ENCODE assay signal across 24 cellular contexts in the genomic region with DNA sequence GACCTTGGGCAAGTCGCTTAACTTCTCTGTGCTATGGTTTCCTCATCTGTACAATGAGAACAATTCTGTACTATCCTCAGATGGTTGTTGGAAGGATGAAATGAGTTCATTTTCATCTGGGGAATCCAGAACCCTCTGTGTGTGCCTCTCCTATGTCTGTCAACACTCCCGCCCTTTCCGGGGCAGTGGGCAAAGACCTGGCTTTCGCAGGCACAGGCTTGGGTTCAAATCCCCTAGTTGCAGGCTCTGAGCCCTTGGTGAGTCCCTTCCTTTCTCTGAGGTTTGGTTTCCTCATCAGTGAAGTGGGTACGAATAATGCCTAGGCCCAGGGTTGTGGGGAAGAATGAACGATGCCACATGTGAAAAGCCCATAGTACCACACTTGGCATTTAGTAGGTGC. TPM values are rescaled to one million over a fixed set of nuclear protein-coding genes. Genes with fewer than 3 reads are reported as not detected.
DNase-seq lines count a peak whose midpoint lies in the region; ATAC-seq, FAIRE-seq and TF ChIP-seq lines count a peak whose summit lies in the region.
"Had no signal": no experiment of that assay in that cellular context is flagged by ENCODE, and none has a peak within 500 bp of the region (broad histone marks: within the 10 kb centered on the region; RNA-seq: fewer than 3 reads in every experiment).

No MANE protein-coding gene starts in this region.

- 37% methylated on average over 6 of the region's 6 CpGs for WGBS in K562 (ENCODE audit: insufficient coverage, low coverage, missing lambda C conversion rate)
- 89 to 93% methylated on average over 6 of the region's 6 CpGs for WGBS in sigmoid colon, 2 donors

- no peaks in the 10 kb centered on the region for H3K4me1 Mint-ChIP-seq in activated naive CD4-positive, alpha-beta T cell treated with anti-CD3 and anti-CD28 coated beads for 36 hours (ENCODE audit: low read depth)
- H3K4me1 Mint-ChIP-seq in neural progenitor cell, result peaks cover 4% of the 10 kb centered on the region
- H3K4me1 Mint-ChIP-seq: CD14-positive monocyte had no signal

- TF ChIP-seq POLR2A in K562 (conservative IDR thresholded peaks at IDR 0.05) (no peak), sigmoid colon (IDR thresholded peaks at IDR 0.05) (no peak)

- TF ChIP-seq RAD21 in K562 (CRISPR knock-in tag; conservative IDR thresholded peaks at IDR 0.05 in 1 of 2, IDR thresholded peaks at IDR 0.05 in 1 of 2), result no peak

- no peaks in the 10 kb centered on the region for H3F3A ChIP-seq in neural progenitor cell (ENCODE audit: low read depth)

- H3K36me3 Mint-ChIP-seq in activated naive CD4-positive, alpha-beta T cell treated with anti-CD3 and anti-CD28 coated beads for 36 hours (ENCODE audit: low read depth), result no peaks in the 10 kb centered on the region
- H3K36me3 Mint-ChIP-seq in neural progenitor cell, result no peaks in the 10 kb centered on the region
- H3K36me3 Mint-ChIP-seq: CD14-positive monocyte; CD4-positive, alpha-beta memory T cell had no signal

- POLR2A ChIA-PET in K562 (lab: Yijun Ruan, JAX), result no interaction called here

- intact Hi-C loops in activated naive CD4-positive, alpha-beta T cell treated with anti-CD3 and anti-CD28 coated beads for 36 hours (cut with micrococcal nuclease), result no loop called here
- intact Hi-C loops in K562 (cut with micrococcal nuclease) (loop anchor here (10.0 kb wide), 1 partner anchor 739 kb away; no protein-coding TSS in a partner anchor), sigmoid colon (cut with DNase I) (no loop called here)

- H3K27ac ChIP-seq in K562 (ENCODE audit: extremely low read depth, low read depth, low read length) (no peak overlapping the region), neural progenitor cell (no peak overlapping the region), sigmoid colon (no peak overlapping the region)
- H3K27ac ChIP-seq: BLaER1, GM23248 had no signal

- no peak overlapping the region for H3K4me3 ChIP-seq in K562
- H3K4me3 ChIP-seq in neural progenitor cell, result no peak overlapping the region
- no peak overlapping the region for H3K4me3 ChIP-seq in sigmoid colon
- H3K4me3 ChIP-seq: BLaER1, GM12878, GM23248, HAP-1 had no signal

- H3K4me2 ChIP-seq in K562 (ENCODE audit: insufficient read depth, low read length) (no peak overlapping the region), neural progenitor cell (no peak overlapping the region)
- H3K4me2 ChIP-seq: BLaER1 had no signal

- no peak overlapping the region for H2AFZ ChIP-seq in K562 (ENCODE audit: low read depth, low read length)
- no peak overlapping the region for H2AFZ ChIP-seq in neural progenitor cell (replicated peaks)
- H2AFZ ChIP-seq: GM23248 had no signal

- H3K9me1 ChIP-seq in K562 (ENCODE audit: control insufficient read depth, insufficient read depth, low read length), result no peaks in the 10 kb centered on the region

- no peak for ATAC-seq in K562

- H3K9me3 Mint-ChIP-seq in activated naive CD4-positive, alpha-beta T cell treated with anti-CD3 and anti-CD28 coated beads for 36 hours, result no peaks in the 10 kb centered on the region
- H3K9me3 Mint-ChIP-seq in neural progenitor cell, result no peaks in the 10 kb centered on the region
- H3K9me3 Mint-ChIP-seq: CD14-positive monocyte had no signal

- TF ChIP-seq CTCF in K562 (IDR thresholded peaks at IDR 0.05 in 2 of 3, conservative IDR thresholded peaks at IDR 0.05 in 1 of 3; ENCODE audit: insufficient read depth in 2 of 3, low read depth in 1 of 3, low read length in 3 of 3) (no peak), neural progenitor cell (IDR thresholded peaks at IDR 0.05) (no peak), sigmoid colon (IDR thresholded peaks at IDR 0.05) (no peak)

- H3K27me3 ChIP-seq in K562 (ENCODE audit: control insufficient read depth in 2 of 2, insufficient read depth in 2 of 2, low read length in 2 of 2), result no peaks in the 10 kb centered on the region
- H3K27me3 ChIP-seq in neural progenitor cell, result peaks cover 16% of the 10 kb centered on the region
- peaks cover 8 to 50% (median 37%) of the 10 kb centered on the region in 3 donors for H3K27me3 ChIP-seq in sigmoid colon

- peak; percentile 3 for DNase-seq in activated naive CD4-positive, alpha-beta T cell treated with anti-CD3 and anti-CD28 coated beads, Interleukin-2, amount 50 U/mL, for 16 hours
- DNase-seq in activated naive CD4-positive, alpha-beta T cell treated with anti-CD3 and anti-CD28 coated beads for 36 hours, result no peak
- DNase-seq in K562 (ENCODE audit: extremely low read depth in 1 of 4, low spot score in 3 of 4) (no peak), neural progenitor cell (ENCODE audit: low spot score) (no peak), sigmoid colon (peak; percentile 20), activated gamma-delta T cell treated with Interleukin-2 at 50 U/mL for 16 hours (no peak), NCI-H69 (lab: John Stamatoyannopoulos, UW) (no peak), NCI-H2107 treated with DMSO at 0.1 percent for 48 hours (lab: John Stamatoyannopoulos, UW; ENCODE audit: unreplicated experiment) (no peak)
- DNase-seq: Calu3; CD4-positive, alpha-beta memory T cell; DMS 273 treated with DMSO at 0.1 percent for 48 hours; DMS53; DND-41; EL; GM23248 had no signal

- peaks cover 30% of the 10 kb centered on the region for H3K27me3 Mint-ChIP-seq in activated naive CD4-positive, alpha-beta T cell treated with anti-CD3 and anti-CD28 coated beads for 36 hours (ENCODE audit: low read depth)
- H3K27me3 Mint-ChIP-seq in neural progenitor cell (ENCODE audit: insufficient read depth, low read depth), result peaks cover 28% of the 10 kb centered on the region

- no peak overlapping the region for H3K9ac ChIP-seq in K562 (ENCODE audit: insufficient read depth in 1 of 2, low read depth in 2 of 2, low read length in 2 of 2)
- H3K9ac ChIP-seq in neural progenitor cell, result no peak overlapping the region
- H3K9ac ChIP-seq: BLaER1, GM23248 had no signal

- in situ Hi-C loops in K562 (cut with MboI), result no loop called here

- BruUV-seq in K562 (replicated peaks; lab: Mats Ljungman, UMichigan), result no TSS peak

- CTCF ChIA-PET in activated naive CD4-positive, alpha-beta T cell treated with anti-CD3 and anti-CD28 coated beads for 36 hours (lab: Charles Lee), result interaction anchor here (1.1 to 3.4 kb wide), 3 partner anchors 13 to 60 kb away, joined by 3 to 14 read pairs (median 3); no protein-coding TSS in a partner anchor
- CTCF ChIA-PET in K562 (lab: Yijun Ruan, JAX; ENCODE audit: low intra/inter-chr PET ratio), result no interaction called here

- FAIRE-seq in K562 (lab: Jason Lieb, UNC), result no peak
- FAIRE-seq: GM12878, GM19239 had no signal

- H3K79me2 ChIP-seq in K562 (ENCODE audit: control insufficient read depth, insufficient read depth, low read length), result no peaks in the 10 kb centered on the region
- no peaks in the 10 kb centered on the region for H3K79me2 ChIP-seq in neural progenitor cell (ENCODE audit: low read depth)

- TF ChIP-seq EP300 in K562 (IDR thresholded peaks at IDR 0.05; ENCODE audit: low read length), result no peak
- TF ChIP-seq EP300 in sigmoid colon (IDR thresholded peaks at IDR 0.05), result no peak

- no peak overlapping the region for H3K4me3 Mint-ChIP-seq in activated naive CD4-positive, alpha-beta T cell treated with anti-CD3 and anti-CD28 coated beads for 36 hours
- peak overlapping the region; percentile 30 for H3K4me3 Mint-ChIP-seq in neural progenitor cell
- H3K4me3 Mint-ChIP-seq: CD14-positive monocyte; CD4-positive, alpha-beta memory T cell had no signal

- H3K27ac Mint-ChIP-seq in activated naive CD4-positive, alpha-beta T cell treated with anti-CD3 and anti-CD28 coated beads for 36 hours, result no peak overlapping the region
- H3K27ac Mint-ChIP-seq in neural progenitor cell, result no peak overlapping the region
- H3K27ac Mint-ChIP-seq: CD14-positive monocyte had no signal

- no peaks in the 10 kb centered on the region for H3K36me3 ChIP-seq in K562 (ENCODE audit: control insufficient read depth, insufficient read depth, low read length)
- no peaks in the 10 kb centered on the region for H3K36me3 ChIP-seq in neural progenitor cell
- H3K36me3 ChIP-seq in sigmoid colon, result no peaks in the 10 kb centered on the region
- H3K36me3 ChIP-seq: BLaER1, HAP-1 had no signal

- peaks cover 0 to 4% of the 10 kb centered on the region in 2 experiments; a peak in 2 of 5 replicates for H3K4me1 ChIP-seq in K562 (replicated peaks in 1 of 2; ENCODE audit: control insufficient read depth in 2 of 2, insufficient read depth in 2 of 2, low read length in 2 of 2)
- no peaks in the 10 kb centered on the region for H3K4me1 ChIP-seq in neural progenitor cell
- no peaks in the 10 kb centered on the region for H3K4me1 ChIP-seq in sigmoid colon
- H3K4me1 ChIP-seq: HAP-1 had no signal

- H4K20me1 ChIP-seq in K562 (replicated peaks; ENCODE audit: control insufficient read depth, insufficient read depth, low read length), result peaks cover 6% of the 10 kb centered on the region; the same call in 1 of the 2 replicates
- H4K20me1 ChIP-seq in neural progenitor cell (ENCODE audit: low read depth), result peaks cover 2% of the 10 kb centered on the region

- no peaks in the 10 kb centered on the region for H3K9me3 ChIP-seq in K562 (replicated peaks; ENCODE audit: control insufficient read depth, insufficient read depth, low read depth, low read length)
- H3K9me3 ChIP-seq in neural progenitor cell (ENCODE audit: low read depth), result no peaks in the 10 kb centered on the region
- H3K9me3 ChIP-seq in sigmoid colon, result no peaks in the 10 kb centered on the region
- H3K9me3 ChIP-seq: BLaER1, HAP-1 had no signal

RNA-seq across cellular contexts. Expression of a gene that starts 6.0 kb away (rescaled TPM):
- total RNA-seq in activated naive CD4-positive, alpha-beta T cell treated with anti-CD3 and anti-CD28 coated beads for 36 hours, result not detected
- total RNA-seq in K562 (2011; cell fraction: chromatin; rRNA removed; ENCODE audit: low replicate concordance), result not detected in 2 replicates
- total RNA-seq in K562 (2011; cell fraction: nucleolus; rRNA removed), result not detected in 2 replicates
- not detected in 2 replicates for total RNA-seq in K562 (2011; cell fraction: nucleoplasm; rRNA removed)
- total RNA-seq in K562 (2014; rRNA removed), result not detected in 2 replicates
- not detected in 2 replicates for total RNA-seq in K562 (2014; rRNA removed; fragmentation: Illumina TruSeq; extraction: Trizol)
- not detected in 2 replicates for total RNA-seq in K562 (2015; rRNA removed; fragmentation: Illumina TruSeq; extraction: Trizol)
- not detected in 2 replicates for total RNA-seq in K562 (2021)
- not detected in 2 replicates for polyA plus RNA-seq in K562 (2011; rRNA removed)
- not detected in 2 replicates for polyA plus RNA-seq in K562 (2011; cell fraction: cytosol; rRNA removed)
- polyA plus RNA-seq in K562 (2011; cell fraction: nucleus; rRNA removed), result not detected in 2 replicates
- not detected in 2 replicates for polyA plus RNA-seq in K562 (2012)
- polyA plus RNA-seq in K562 (2014; fragmentation: Illumina TruSeq; extraction: Trizol), result not detected in 2 replicates
- polyA plus RNA-seq in K562 (2014; fragmentation: Nextera tagmentation; extraction: Ambion mirVana), result not detected
- not detected in 2 replicates for polyA plus RNA-seq in K562 (2014; rRNA removed)
- not detected in 2 replicates for polyA minus RNA-seq in K562 (2011; rRNA and poly(A)+ RNA removed)
- not detected in 2 replicates for polyA minus RNA-seq in K562 (2011; cell fraction: cytosol; rRNA and poly(A)+ RNA removed)
- not detected in 2 replicates for polyA minus RNA-seq in K562 (2011; cell fraction: nucleus; rRNA and poly(A)+ RNA removed)
- total RNA-seq in neural progenitor cell (ENCODE audit: low replicate concordance), result 0.11 and 0.22 TPM in 2 replicates
- not detected for total RNA-seq in sigmoid colon
- not detected for polyA plus RNA-seq in sigmoid colon
- total RNA-seq: A673; Calu3; CD4-positive, alpha-beta memory T cell; G401; GM12878; GM23248; H4; HT-29 had no signal
- polyA plus RNA-seq: CD14-positive monocyte; CD4-positive, alpha-beta memory T cell; GM12878; GM23248 had no signal

RNA-seq across cellular contexts. Expression of a gene that starts 23.5 kb away (rescaled TPM):
- total RNA-seq in activated naive CD4-positive, alpha-beta T cell treated with anti-CD3 and anti-CD28 coated beads for 36 hours, result not detected
- 0.46 and 0.81 TPM in 2 replicates for total RNA-seq in K562 (2011; cell fraction: chromatin; rRNA removed; ENCODE audit: low replicate concordance)
- total RNA-seq in K562 (2011; cell fraction: nucleolus; rRNA removed), result 0.33 and 0.66 TPM in 2 replicates
- 0.23 and 0.29 TPM in 2 replicates for total RNA-seq in K562 (2011; cell fraction: nucleoplasm; rRNA removed)
- total RNA-seq in K562 (2014; rRNA removed), result 0.08 TPM in 1 of 2 replicates, not detected in the other
- 0.07 and 0.10 TPM in 2 replicates for total RNA-seq in K562 (2014; rRNA removed; fragmentation: Illumina TruSeq; extraction: Trizol)
- total RNA-seq in K562 (2015; rRNA removed; fragmentation: Illumina TruSeq; extraction: Trizol), result 0.08 TPM in 1 of 2 replicates, not detected in the other
- total RNA-seq in K562 (2021), result 0.11 and 0.20 TPM in 2 replicates
- polyA plus RNA-seq in K562 (2011; rRNA removed), result 0.09 and 0.14 TPM in 2 replicates
- polyA plus RNA-seq in K562 (2011; cell fraction: cytosol; rRNA removed), result 0.12 TPM in 1 of 2 replicates, not detected in the other
- 1.6 and 2.7 TPM in 2 replicates for polyA plus RNA-seq in K562 (2011; cell fraction: nucleus; rRNA removed)
- polyA plus RNA-seq in K562 (2012), result 0.09 and 0.64 TPM in 2 replicates
- 0.06 and 0.10 TPM in 2 replicates for polyA plus RNA-seq in K562 (2014; fragmentation: Illumina TruSeq; extraction: Trizol)
- polyA plus RNA-seq in K562 (2014; fragmentation: Nextera tagmentation; extraction: Ambion mirVana), result under 1 TPM in 1 of 2 experiments, not detected in 1; 0.03 TPM
- 0.07 and 0.11 TPM in 2 replicates for polyA plus RNA-seq in K562 (2014; rRNA removed)
- polyA minus RNA-seq in K562 (2011; rRNA and poly(A)+ RNA removed), result 0.09 and 0.18 TPM in 2 replicates
- 0.29 TPM in 1 of 2 replicates, not detected in the other for polyA minus RNA-seq in K562 (2011; cell fraction: cytosol; rRNA and poly(A)+ RNA removed)
- 0.27 and 0.67 TPM in 2 replicates for polyA minus RNA-seq in K562 (2011; cell fraction: nucleus; rRNA and poly(A)+ RNA removed)
- 14.2 and 15.7 TPM in 2 replicates for total RNA-seq in neural progenitor cell (ENCODE audit: low replicate concordance)
- 1 to 10 TPM; 1.3 to 3.9 (median 2.4) TPM for total RNA-seq in sigmoid colon
- 1 to 10 TPM in 1 of 3 donors, not detected in 2; 2.2 TPM for polyA plus RNA-seq in sigmoid colon
- total RNA-seq: CD4-positive, alpha-beta memory T cell; GM12878; GM23248; HT-29 had no signal
- polyA plus RNA-seq: CD14-positive monocyte; CD4-positive, alpha-beta memory T cell; GM12878; GM23248 had no signal

RNA-seq across cellular contexts. Expression of a gene that starts 37.8 kb away (rescaled TPM):
- total RNA-seq in activated naive CD4-positive, alpha-beta T cell treated with anti-CD3 and anti-CD28 coated beads for 36 hours, result under 1 TPM; 0.29 to 0.77 TPM
- total RNA-seq in K562 (2011; cell fraction: chromatin; rRNA removed; ENCODE audit: low replicate concordance), result 3.3 and 5.3 TPM in 2 replicates
- total RNA-seq in K562 (2011; cell fraction: nucleolus; rRNA removed), result 0.79 and 1.3 TPM in 2 replicates
- total RNA-seq in K562 (2011; cell fraction: nucleoplasm; rRNA removed), result 1.5 and 5.2 TPM in 2 replicates
- total RNA-seq in K562 (2014; rRNA removed), result 0.08 TPM in 1 of 2 replicates, not detected in the other
- total RNA-seq in K562 (2014; rRNA removed; fragmentation: Illumina TruSeq; extraction: Trizol), result 0.16 TPM in 1 of 2 replicates, not detected in the other
- total RNA-seq in K562 (2015; rRNA removed; fragmentation: Illumina TruSeq; extraction: Trizol), result not detected in 2 replicates
- total RNA-seq in K562 (2021), result 0.09 and 0.38 TPM in 2 replicates
- polyA plus RNA-seq in K562 (2011; rRNA removed), result 0.20 and 0.87 TPM in 2 replicates
- 0.75 TPM in 1 of 2 replicates, not detected in the other for polyA plus RNA-seq in K562 (2011; cell fraction: cytosol; rRNA removed)
- polyA plus RNA-seq in K562 (2011; cell fraction: nucleus; rRNA removed), result 1.1 and 3.7 TPM in 2 replicates
- 0.10 and 0.25 TPM in 2 replicates for polyA plus RNA-seq in K562 (2012)
- polyA plus RNA-seq in K562 (2014; fragmentation: Illumina TruSeq; extraction: Trizol), result 0.06 and 0.48 TPM in 2 replicates
- not detected for polyA plus RNA-seq in K562 (2014; fragmentation: Nextera tagmentation; extraction: Ambion mirVana)
- not detected in 2 replicates for polyA plus RNA-seq in K562 (2014; rRNA removed)
- polyA minus RNA-seq in K562 (2011; rRNA and poly(A)+ RNA removed), result 0.53 and 0.96 TPM in 2 replicates
- polyA minus RNA-seq in K562 (2011; cell fraction: cytosol; rRNA and poly(A)+ RNA removed), result not detected in 2 replicates
- polyA minus RNA-seq in K562 (2011; cell fraction: nucleus; rRNA and poly(A)+ RNA removed), result 1.2 and 1.6 TPM in 2 replicates
- 4.8 and 9.0 TPM in 2 replicates for total RNA-seq in neural progenitor cell (ENCODE audit: low replicate concordance)
- not detected for total RNA-seq in sigmoid colon
- 1 to 10 TPM in 1 of 3 donors, not detected in 2; 1.3 TPM for polyA plus RNA-seq in sigmoid colon
- total RNA-seq: CD4-positive, alpha-beta memory T cell; GM12878 had no signal
- polyA plus RNA-seq: CD14-positive monocyte; CD4-positive, alpha-beta memory T cell had no signal

Comparison
In these comparisons a context has a peak if more than half of its experiments do, and no peak if none do; other contexts are left out.
1. DNase-seq: peak in activated naive CD4-positive, alpha-beta T cell treated with anti-CD3 and anti-CD28 coated beads, Interleukin-2, amount 50 U/mL, for 16 hours (single experiment) and sigmoid colon (single experiment); none in activated naive CD4-positive, alpha-beta T cell treated with anti-CD3 and anti-CD28 coated beads for 36 hours (single experiment), K562 (0 of 4), neural progenitor cell (single experiment), activated gamma-delta T cell treated with Interleukin-2 at 50 U/mL for 16 hours (single experiment), NCI-H69 (single experiment) and NCI-H2107 treated with DMSO at 0.1 percent for 48 hours (single experiment).